In the genomic region with DNA sequence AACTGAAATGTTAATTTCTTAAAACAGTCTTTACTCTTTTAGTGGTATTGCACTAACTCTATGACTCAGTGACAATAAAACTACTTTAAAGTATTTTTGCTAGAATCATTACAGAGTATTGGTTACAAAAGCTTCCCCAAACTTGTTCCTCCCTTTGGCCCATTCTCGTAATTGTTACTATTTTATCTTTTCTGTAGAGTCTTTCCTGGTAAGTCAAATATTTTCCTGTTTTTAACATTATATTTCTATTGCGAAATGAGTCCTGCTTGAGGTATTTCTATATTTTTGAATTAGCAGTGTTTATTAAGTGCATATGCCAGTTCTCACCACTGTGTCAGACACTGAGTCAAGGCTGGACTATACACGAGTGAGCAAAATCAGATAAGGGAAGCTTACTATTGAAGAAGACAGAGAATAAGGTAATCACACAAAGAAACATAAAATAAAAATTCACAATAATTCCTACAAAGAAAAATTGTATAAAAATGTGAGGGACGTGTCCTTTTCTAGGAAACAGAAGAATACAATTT, we compare ENCODE assay signal across 19 cellular contexts.
DNase-seq lines count a peak whose midpoint lies in the region; ATAC-seq and TF ChIP-seq lines count a peak whose summit lies in the region.
"Had no signal": no experiment of that assay in that cellular context is flagged by ENCODE, and none has a peak within 500 bp of the region (broad histone marks: within the 10 kb centered on the region; RNA-seq: fewer than 3 reads in every experiment).

No MANE protein-coding gene starts in this region.

- intact Hi-C loops in cardiac septum (cut with DNase I), result no loop called here

- no peaks in the 10 kb centered on the region for H3K4me1 ChIP-seq in cardiac muscle cell (ENCODE audit: low read depth)
- H3K4me1 ChIP-seq: A549 had no signal

- TF ChIP-seq CTCF in cardiac muscle cell (IDR thresholded peaks at IDR 0.05; ENCODE audit: low read depth, low read length) (peak; percentile 8), fibroblast of pulmonary artery (IDR thresholded peaks at IDR 0.05; ENCODE audit: low read length, missing control alignments) (peak; percentile 29)

- H3K36me3 ChIP-seq in cardiac muscle cell, result no peaks in the 10 kb centered on the region

- DNase-seq in cardiac muscle cell (ENCODE audit: low read depth in 1 of 2, low spot score in 1 of 2) (peak in 1 of 2 donors; percentile 71), cardiac septum (ENCODE audit: low spot score) (no peak), RKO (ENCODE audit: low spot score) (peak; percentile 29), fibroblast of pulmonary artery (ENCODE audit: low read depth) (peak; percentile 64), globus pallidus (ENCODE audit: low spot score) (no peak), NCI-H82 treated with DMSO at 0.1 percent for 48 hours (lab: John Stamatoyannopoulos, UW; ENCODE audit: unreplicated experiment) (no peak)
- DNase-seq: CD4-positive, CD25-positive, alpha-beta regulatory T cell; COR-L47; DMS79; NCI-H1417; NCI-H187; Right ventricle myocardium superior; SW 1271 had no signal

- no peak overlapping the region for H3K27ac ChIP-seq in cardiac muscle cell
- H3K27ac ChIP-seq: A549, HL-60, KMS-11, SK-N-MC had no signal

- no peaks in the 10 kb centered on the region for H3K9me3 ChIP-seq in cardiac muscle cell (ENCODE audit: low read depth)
- H3K9me3 ChIP-seq: A549 had no signal

- no peak overlapping the region for H3K4me3 ChIP-seq in cardiac muscle cell
- H3K4me3 ChIP-seq in fibroblast of pulmonary artery (replicated peaks; ENCODE audit: low read depth, low read length), result no peak overlapping the region
- H3K4me3 ChIP-seq: A549, SK-N-MC had no signal

- H3K27me3 ChIP-seq in cardiac muscle cell, result no peaks in the 10 kb centered on the region

- no peak for ATAC-seq in GM18519 (IDR thresholded peaks at IDR 0.05; ENCODE audit: low FRiP score, unreplicated experiment)
- ATAC-seq: A549, HepG2 had no signal

Comparison
In these comparisons a context has a peak if more than half of its experiments do, and no peak if none do; other contexts are left out.
1. DNase-seq: peak in RKO (single experiment) and fibroblast of pulmonary artery (single experiment); none in cardiac septum (single experiment), globus pallidus (single experiment) and NCI-H82 treated with DMSO at 0.1 percent for 48 hours (single experiment).